In genomic region chr14:76812093-76812421, GRCh38 we compare ENCODE assay signal across 8 cellular contexts. TPM values are rescaled to one million over a fixed set of nuclear protein-coding genes. Genes with fewer than 3 reads are reported as not detected.
DNase-seq lines count a peak whose midpoint lies in the region; ATAC-seq and TF ChIP-seq lines count a peak whose summit lies in the region.

No MANE protein-coding gene starts in this region.

- peak; percentile 3 for ATAC-seq in activated naive CD8-positive, alpha-beta T cell treated with anti-CD3 and anti-CD28 coated beads, Interleukin-2, amount 50 U/mL, for 24 hours
- ATAC-seq in stimulated activated memory B cell treated with anti-CD40 and anti-IgM and Interleukin-4, amounts not matched to agents 10 μg/mL and 1 μg/mL and 100 μg/mL, for 72 hours, result no peak

- H3K9me3 ChIP-seq in iPS-15b (ENCODE audit: control insufficient read depth, insufficient read depth, low read length), result no peaks in the 10 kb centered on the region

- no peaks in the 10 kb centered on the region for H3K27me3 ChIP-seq in HL-60 (ENCODE audit: insufficient read depth, poor library complexity, severe bottlenecking)
- H3K27me3 ChIP-seq in iPS-15b (ENCODE audit: control insufficient read depth, insufficient read depth, low read length), result peaks cover 2% of the 10 kb centered on the region

- peak overlapping the region; percentile 81 for H3K27ac Mint-ChIP-seq in activated naive CD4-positive, alpha-beta T cell treated with anti-CD3 and anti-CD28 coated beads for 36 hours
- peak overlapping the region; percentile 89 for H3K27ac Mint-ChIP-seq in activated naive CD8-positive, alpha-beta T cell treated with anti-CD3 and anti-CD28 coated beads, Interleukin-2, amount 50 U/mL, for 24 hours
- peak overlapping the region; percentile 78 for H3K27ac Mint-ChIP-seq in stimulated activated memory B cell treated with anti-CD40 and anti-IgM and Interleukin-4, amounts not matched to agents 10 μg/mL and 1 μg/mL and 100 μg/mL, for 72 hours

- peaks cover 8% of the 10 kb centered on the region for H3K36me3 Mint-ChIP-seq in activated naive CD4-positive, alpha-beta T cell treated with anti-CD3 and anti-CD28 coated beads for 36 hours (ENCODE audit: low read depth)
- H3K36me3 Mint-ChIP-seq in activated naive CD8-positive, alpha-beta T cell treated with anti-CD3 and anti-CD28 coated beads, Interleukin-2, amount 50 U/mL, for 24 hours (ENCODE audit: low read depth), result peaks cover 16% of the 10 kb centered on the region
- H3K36me3 Mint-ChIP-seq in stimulated activated memory B cell treated with anti-CD40 and anti-IgM and Interleukin-4, amounts not matched to agents 10 μg/mL and 1 μg/mL and 100 μg/mL, for 72 hours, result peaks cover 23% of the 10 kb centered on the region

- intact Hi-C loops in activated naive CD4-positive, alpha-beta T cell treated with anti-CD3 and anti-CD28 coated beads for 36 hours (cut with micrococcal nuclease), result loop anchor here (1.0 to 2.0 kb wide), 2 partner anchors 286 to 661 kb away; partner anchors contain the start of genes CIPC and GPATCH2L

- peak overlapping the region; percentile 55 for H3K27ac ChIP-seq in HL-60 (replicated peaks)

- no peak for TF ChIP-seq CTCF in HL-60 (IDR thresholded peaks at IDR 0.05; ENCODE audit: insufficient read depth, low read length)

- peaks cover 13% of the 10 kb centered on the region for H3K36me3 ChIP-seq in iPS-15b (ENCODE audit: control insufficient read depth, insufficient read depth, low read length)

- peak; percentile 17 for DNase-seq in activated naive CD4-positive, alpha-beta T cell treated with anti-CD3 and anti-CD28 coated beads for 36 hours
- DNase-seq in activated naive CD4-positive, alpha-beta T cell treated with Interleukin-2 at 50 U/mL for 16 hours, result no peak
- DNase-seq in HL-60 (ENCODE audit: low read depth in 1 of 2, low spot score in 1 of 2) (no peak), NCI-H187 (lab: John Stamatoyannopoulos, UW) (no peak), DMS153 treated with DMSO at 0.1 percent for 48 hours (lab: John Stamatoyannopoulos, UW; ENCODE audit: unreplicated experiment) (no peak)
- no peak for DNase-seq in activated naive CD8-positive, alpha-beta T cell treated with anti-CD3 and anti-CD28 coated beads, Interleukin-2, amount 50 U/mL, for 24 hours

- peak overlapping the region; percentile 91 for H3K4me3 Mint-ChIP-seq in activated naive CD4-positive, alpha-beta T cell treated with anti-CD3 and anti-CD28 coated beads for 36 hours
- H3K4me3 Mint-ChIP-seq in activated naive CD8-positive, alpha-beta T cell treated with anti-CD3 and anti-CD28 coated beads, Interleukin-2, amount 50 U/mL, for 24 hours, result peak overlapping the region; percentile 95
- H3K4me3 Mint-ChIP-seq in stimulated activated memory B cell treated with anti-CD40 and anti-IgM and Interleukin-4, amounts not matched to agents 10 μg/mL and 1 μg/mL and 100 μg/mL, for 72 hours, result peak overlapping the region; percentile 89

- no peaks in the 10 kb centered on the region for H3K9me3 Mint-ChIP-seq in activated naive CD4-positive, alpha-beta T cell treated with anti-CD3 and anti-CD28 coated beads for 36 hours
- no peaks in the 10 kb centered on the region for H3K9me3 Mint-ChIP-seq in activated naive CD8-positive, alpha-beta T cell treated with anti-CD3 and anti-CD28 coated beads, Interleukin-2, amount 50 U/mL, for 24 hours
- no peaks in the 10 kb centered on the region for H3K9me3 Mint-ChIP-seq in stimulated activated memory B cell treated with anti-CD40 and anti-IgM and Interleukin-4, amounts not matched to agents 10 μg/mL and 1 μg/mL and 100 μg/mL, for 72 hours

- peak overlapping the region; percentile 69 for H3K4me3 ChIP-seq in HL-60 (replicated peaks; ENCODE audit: insufficient read depth, low read length)
- H3K4me3 ChIP-seq in iPS-15b (ENCODE audit: low read depth, low read length), result peak overlapping the region; percentile 78

- peaks cover 8% of the 10 kb centered on the region for H3K4me1 ChIP-seq in iPS-15b (ENCODE audit: control insufficient read depth, insufficient read depth, low read length)

- CTCF ChIA-PET in activated naive CD4-positive, alpha-beta T cell treated with anti-CD3 and anti-CD28 coated beads for 36 hours (lab: Charles Lee), result interaction anchor here (0.6 to 2.9 kb wide), 13 partner anchors 10 to 257 kb away, joined by 3 to 20 read pairs (median 4); partner anchors contain the start of gene LRRC74A

- no peaks in the 10 kb centered on the region for H3K27me3 Mint-ChIP-seq in activated naive CD4-positive, alpha-beta T cell treated with anti-CD3 and anti-CD28 coated beads for 36 hours (ENCODE audit: low read depth)
- H3K27me3 Mint-ChIP-seq in activated naive CD8-positive, alpha-beta T cell treated with anti-CD3 and anti-CD28 coated beads, Interleukin-2, amount 50 U/mL, for 24 hours, result no peaks in the 10 kb centered on the region
- H3K27me3 Mint-ChIP-seq in stimulated activated memory B cell treated with anti-CD40 and anti-IgM and Interleukin-4, amounts not matched to agents 10 μg/mL and 1 μg/mL and 100 μg/mL, for 72 hours, result no peaks in the 10 kb centered on the region

- peak overlapping the region; percentile 70 for H3K9ac ChIP-seq in iPS-15b (ENCODE audit: low read depth, low read length)

- peaks cover 24% of the 10 kb centered on the region for H3K4me1 Mint-ChIP-seq in activated naive CD4-positive, alpha-beta T cell treated with anti-CD3 and anti-CD28 coated beads for 36 hours (ENCODE audit: low read depth)
- H3K4me1 Mint-ChIP-seq in activated naive CD8-positive, alpha-beta T cell treated with anti-CD3 and anti-CD28 coated beads, Interleukin-2, amount 50 U/mL, for 24 hours, result peaks cover 23% of the 10 kb centered on the region
- H3K4me1 Mint-ChIP-seq in stimulated activated memory B cell treated with anti-CD40 and anti-IgM and Interleukin-4, amounts not matched to agents 10 μg/mL and 1 μg/mL and 100 μg/mL, for 72 hours, result peaks cover 49% of the 10 kb centered on the region

RNA-seq across cellular contexts. Expression of gene ANGEL1, which starts 0.6 kb away (rescaled TPM):
- total RNA-seq in activated naive CD4-positive, alpha-beta T cell treated with anti-CD3 and anti-CD28 coated beads for 36 hours, result 10 to 100 TPM; 17.0 to 19.8 TPM

RNA-seq across cellular contexts. Expression of gene LRRC74A, which starts 14.2 kb away (rescaled TPM):
- not detected for total RNA-seq in activated naive CD4-positive, alpha-beta T cell treated with anti-CD3 and anti-CD28 coated beads for 36 hours

RNA-seq across cellular contexts. Expression of gene VASH1, which starts 50.8 kb away (rescaled TPM):
- total RNA-seq in activated naive CD4-positive, alpha-beta T cell treated with anti-CD3 and anti-CD28 coated beads for 36 hours, result 1 to 10 TPM in 1 of 2 experiments, under 1 TPM in 1; 0.86 to 1.2 TPM
